Comparison of ENCODE assay signal across 9 cellular contexts in the genomic region with DNA sequence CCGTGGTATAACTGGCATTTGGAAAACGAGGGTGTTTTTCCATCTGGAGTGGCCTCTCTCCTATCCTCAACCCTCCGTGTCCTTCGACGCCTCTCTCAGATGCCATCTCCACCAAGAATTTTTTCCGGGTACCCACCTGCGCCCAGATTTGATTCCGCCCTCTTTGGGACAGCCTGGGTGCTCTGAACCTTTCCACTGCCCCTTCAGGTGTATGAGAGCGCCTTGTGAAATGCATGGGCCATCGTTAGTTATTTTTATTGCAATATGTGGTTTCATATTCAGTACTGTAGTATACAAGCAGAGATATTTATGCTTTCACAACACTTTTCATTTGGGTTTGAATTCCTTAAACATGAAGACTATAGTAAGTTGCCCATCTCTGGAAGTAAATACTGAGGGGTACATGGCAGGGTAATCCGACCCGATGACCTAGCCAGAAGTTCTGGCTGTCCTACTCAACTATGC.
DNase-seq lines count a peak whose midpoint lies in the region; ATAC-seq, FAIRE-seq and TF ChIP-seq lines count a peak whose summit lies in the region.
"Had no signal": no experiment of that assay in that cellular context is flagged by ENCODE, and none has a peak within 500 bp of the region (broad histone marks: within the 10 kb centered on the region; RNA-seq: fewer than 3 reads in every experiment).

No MANE protein-coding gene starts in this region.

- ATAC-seq in GM18517 (IDR thresholded peaks at IDR 0.05; ENCODE audit: unreplicated experiment) (peak; percentile 6), WTC11 (peak; percentile 1; the same call in 1 of the 2 replicates), gastroesophageal sphincter (no peak)

- no peaks in the 10 kb centered on the region for H3K36me3 ChIP-seq in gastroesophageal sphincter

- H3K4me1 ChIP-seq in gastroesophageal sphincter: peaks cover 0 to 19% (median 11%) of the 10 kb centered on the region in 3 donors

- peaks cover 15% of the 10 kb centered on the region for H3K27me3 Mint-ChIP-seq in WTC11 (ENCODE audit: low read depth)

- TF ChIP-seq CTCF in WTC11 (IDR thresholded peaks at IDR 0.05): no peak
- TF ChIP-seq CTCF in fibroblast of pulmonary artery (IDR thresholded peaks at IDR 0.05; ENCODE audit: low read length, missing control alignments): no peak
- TF ChIP-seq CTCF in retinal pigment epithelial cell (conservative IDR thresholded peaks at IDR 0.05; ENCODE audit: low read depth, low read length): no peak
- no peak for TF ChIP-seq CTCF in gastroesophageal sphincter (IDR thresholded peaks at IDR 0.05)
- no peak for TF ChIP-seq CTCF in GM10248 (IDR thresholded peaks at IDR 0.05; ENCODE audit: control extremely low read depth, extremely low read depth, low read depth, missing control alignments)

- peak overlapping the region; percentile 78 for H3K4me3 Mint-ChIP-seq in WTC11

- peaks cover 46% of the 10 kb centered on the region for H3K4me1 Mint-ChIP-seq in WTC11

- 36 to 48% methylated on average over 8 to 12 of the region's 12 CpGs for WGBS in gastroesophageal sphincter (ENCODE audit: low coverage in 1 of 2), 2 donors

- H3K4me3 ChIP-seq in fibroblast of pulmonary artery (replicated peaks; ENCODE audit: low read depth, low read length) (peak overlapping the region; percentile 62), retinal pigment epithelial cell (ENCODE audit: low read length) (peak overlapping the region; percentile 82), gastroesophageal sphincter (peak overlapping the region in 1 of 2 donors; percentile 56)

- CTCF ChIA-PET in WTC11 (lab: Charles Lee): no interaction called here
- CTCF ChIA-PET in GM10248 (lab: Yijun Ruan, JAX): interaction anchor here (1.8 kb wide), 1 partner anchor 12 kb away, joined by 6 read pairs; no protein-coding TSS in a partner anchor

- no peaks in the 10 kb centered on the region for H3K36me3 Mint-ChIP-seq in WTC11

- TF ChIP-seq POLR2A in gastroesophageal sphincter (IDR thresholded peaks at IDR 0.05): no peak
- no peak for TF ChIP-seq POLR2A in H54 (IDR thresholded peaks at IDR 0.05; ENCODE audit: low read depth, low read length)

- H3K27ac Mint-ChIP-seq in WTC11: no peak overlapping the region

- no peaks in the 10 kb centered on the region for H3K9me3 ChIP-seq in gastroesophageal sphincter

- no peak for FAIRE-seq in H54 (lab: Jason Lieb, UNC)
- FAIRE-seq: GM12878 had no signal

- DNase-seq in WTC11 (ENCODE audit: low spot score) (peak; percentile 11), fibroblast of pulmonary artery (ENCODE audit: low read depth) (no peak), retinal pigment epithelial cell (ENCODE audit: low read depth) (no peak), GM10248 (ENCODE audit: extremely low spot score) (no peak), NCI-H2196 (lab: John Stamatoyannopoulos, UW; ENCODE audit: unreplicated experiment) (no peak), H54 (ENCODE audit: insufficient read length, low spot score) (no peak)

- no peaks in the 10 kb centered on the region for H3K9me3 Mint-ChIP-seq in WTC11

- H3K27ac ChIP-seq in gastroesophageal sphincter: no peak overlapping the region

- H3K27me3 ChIP-seq in gastroesophageal sphincter: peaks cover 73% of the 10 kb centered on the region

- POLR2A ChIA-PET in WTC11 (lab: Charles Lee) (no interaction called here), GM10248 (lab: Yijun Ruan, JAX) (no interaction called here)

- no peak for TF ChIP-seq EP300 in gastroesophageal sphincter (IDR thresholded peaks at IDR 0.05)

TF ChIP-seq in WTC11, 78 proteins besides CTCF, POLR2A, EP300 and RAD21 (continues in another document):
- TF ChIP-seq, protein P1, sequence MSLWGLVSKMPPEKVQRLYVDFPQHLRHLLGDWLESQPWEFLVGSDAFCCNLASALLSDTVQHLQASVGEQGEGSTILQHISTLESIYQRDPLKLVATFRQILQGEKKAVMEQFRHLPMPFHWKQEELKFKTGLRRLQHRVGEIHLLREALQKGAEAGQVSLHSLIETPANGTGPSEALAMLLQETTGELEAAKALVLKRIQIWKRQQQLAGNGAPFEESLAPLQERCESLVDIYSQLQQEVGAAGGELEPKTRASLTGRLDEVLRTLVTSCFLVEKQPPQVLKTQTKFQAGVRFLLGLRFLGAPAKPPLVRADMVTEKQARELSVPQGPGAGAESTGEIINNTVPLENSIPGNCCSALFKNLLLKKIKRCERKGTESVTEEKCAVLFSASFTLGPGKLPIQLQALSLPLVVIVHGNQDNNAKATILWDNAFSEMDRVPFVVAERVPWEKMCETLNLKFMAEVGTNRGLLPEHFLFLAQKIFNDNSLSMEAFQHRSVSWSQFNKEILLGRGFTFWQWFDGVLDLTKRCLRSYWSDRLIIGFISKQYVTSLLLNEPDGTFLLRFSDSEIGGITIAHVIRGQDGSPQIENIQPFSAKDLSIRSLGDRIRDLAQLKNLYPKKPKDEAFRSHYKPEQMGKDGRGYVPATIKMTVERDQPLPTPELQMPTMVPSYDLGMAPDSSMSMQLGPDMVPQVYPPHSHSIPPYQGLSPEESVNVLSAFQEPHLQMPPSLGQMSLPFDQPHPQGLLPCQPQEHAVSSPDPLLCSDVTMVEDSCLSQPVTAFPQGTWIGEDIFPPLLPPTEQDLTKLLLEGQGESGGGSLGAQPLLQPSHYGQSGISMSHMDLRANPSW (CRISPR knock-in tag; conservative IDR thresholded peaks at IDR 0.05; ENCODE audit: low read depth): no peak
- TF ChIP-seq CBFB (CRISPR knock-in tag; IDR thresholded peaks at IDR 0.05; ENCODE audit: low read depth) (no peak), ZNF317 (CRISPR knock-in tag; IDR thresholded peaks at IDR 0.05; ENCODE audit: borderline replicate concordance, low read depth) (no peak), JUN (CRISPR knock-in tag; IDR thresholded peaks at IDR 0.05) (no peak), JAZF1 (CRISPR knock-in tag; IDR thresholded peaks at IDR 0.05) (no peak), NR1H2 (CRISPR knock-in tag; IDR thresholded peaks at IDR 0.05) (no peak), ZNF263 (CRISPR knock-in tag; IDR thresholded peaks at IDR 0.05; ENCODE audit: low read depth) (no peak), CDX4 (CRISPR knock-in tag; IDR thresholded peaks at IDR 0.05; ENCODE audit: borderline replicate concordance) (no peak), ZNF232 (CRISPR knock-in tag; IDR thresholded peaks at IDR 0.05) (no peak)
- TF ChIP-seq, protein P2, sequence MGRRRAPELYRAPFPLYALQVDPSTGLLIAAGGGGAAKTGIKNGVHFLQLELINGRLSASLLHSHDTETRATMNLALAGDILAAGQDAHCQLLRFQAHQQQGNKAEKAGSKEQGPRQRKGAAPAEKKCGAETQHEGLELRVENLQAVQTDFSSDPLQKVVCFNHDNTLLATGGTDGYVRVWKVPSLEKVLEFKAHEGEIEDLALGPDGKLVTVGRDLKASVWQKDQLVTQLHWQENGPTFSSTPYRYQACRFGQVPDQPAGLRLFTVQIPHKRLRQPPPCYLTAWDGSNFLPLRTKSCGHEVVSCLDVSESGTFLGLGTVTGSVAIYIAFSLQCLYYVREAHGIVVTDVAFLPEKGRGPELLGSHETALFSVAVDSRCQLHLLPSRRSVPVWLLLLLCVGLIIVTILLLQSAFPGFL (CRISPR knock-in tag; IDR thresholded peaks at IDR 0.05; ENCODE audit: borderline replicate concordance): no peak
- TF ChIP-seq, protein P3, sequence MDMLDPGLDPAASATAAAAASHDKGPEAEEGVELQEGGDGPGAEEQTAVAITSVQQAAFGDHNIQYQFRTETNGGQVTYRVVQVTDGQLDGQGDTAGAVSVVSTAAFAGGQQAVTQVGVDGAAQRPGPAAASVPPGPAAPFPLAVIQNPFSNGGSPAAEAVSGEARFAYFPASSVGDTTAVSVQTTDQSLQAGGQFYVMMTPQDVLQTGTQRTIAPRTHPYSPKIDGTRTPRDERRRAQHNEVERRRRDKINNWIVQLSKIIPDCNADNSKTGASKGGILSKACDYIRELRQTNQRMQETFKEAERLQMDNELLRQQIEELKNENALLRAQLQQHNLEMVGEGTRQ (CRISPR knock-in tag; IDR thresholded peaks at IDR 0.05): no peak
- TF ChIP-seq, protein P4, sequence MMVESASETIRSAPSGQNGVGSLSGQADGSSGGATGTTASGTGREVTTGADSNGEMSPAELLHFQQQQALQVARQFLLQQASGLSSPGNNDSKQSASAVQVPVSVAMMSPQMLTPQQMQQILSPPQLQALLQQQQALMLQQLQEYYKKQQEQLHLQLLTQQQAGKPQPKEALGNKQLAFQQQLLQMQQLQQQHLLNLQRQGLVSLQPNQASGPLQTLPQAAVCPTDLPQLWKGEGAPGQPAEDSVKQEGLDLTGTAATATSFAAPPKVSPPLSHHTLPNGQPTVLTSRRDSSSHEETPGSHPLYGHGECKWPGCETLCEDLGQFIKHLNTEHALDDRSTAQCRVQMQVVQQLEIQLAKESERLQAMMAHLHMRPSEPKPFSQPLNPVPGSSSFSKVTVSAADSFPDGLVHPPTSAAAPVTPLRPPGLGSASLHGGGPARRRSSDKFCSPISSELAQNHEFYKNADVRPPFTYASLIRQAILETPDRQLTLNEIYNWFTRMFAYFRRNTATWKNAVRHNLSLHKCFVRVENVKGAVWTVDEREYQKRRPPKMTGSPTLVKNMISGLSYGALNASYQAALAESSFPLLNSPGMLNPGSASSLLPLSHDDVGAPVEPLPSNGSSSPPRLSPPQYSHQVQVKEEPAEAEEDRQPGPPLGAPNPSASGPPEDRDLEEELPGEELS (CRISPR knock-in tag; IDR thresholded peaks at IDR 0.05): no peak
- TF ChIP-seq, protein P5, sequence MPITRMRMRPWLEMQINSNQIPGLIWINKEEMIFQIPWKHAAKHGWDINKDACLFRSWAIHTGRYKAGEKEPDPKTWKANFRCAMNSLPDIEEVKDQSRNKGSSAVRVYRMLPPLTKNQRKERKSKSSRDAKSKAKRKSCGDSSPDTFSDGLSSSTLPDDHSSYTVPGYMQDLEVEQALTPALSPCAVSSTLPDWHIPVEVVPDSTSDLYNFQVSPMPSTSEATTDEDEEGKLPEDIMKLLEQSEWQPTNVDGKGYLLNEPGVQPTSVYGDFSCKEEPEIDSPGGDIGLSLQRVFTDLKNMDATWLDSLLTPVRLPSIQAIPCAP (CRISPR knock-in tag; IDR thresholded peaks at IDR 0.05): no peak
- TF ChIP-seq, protein P6, sequence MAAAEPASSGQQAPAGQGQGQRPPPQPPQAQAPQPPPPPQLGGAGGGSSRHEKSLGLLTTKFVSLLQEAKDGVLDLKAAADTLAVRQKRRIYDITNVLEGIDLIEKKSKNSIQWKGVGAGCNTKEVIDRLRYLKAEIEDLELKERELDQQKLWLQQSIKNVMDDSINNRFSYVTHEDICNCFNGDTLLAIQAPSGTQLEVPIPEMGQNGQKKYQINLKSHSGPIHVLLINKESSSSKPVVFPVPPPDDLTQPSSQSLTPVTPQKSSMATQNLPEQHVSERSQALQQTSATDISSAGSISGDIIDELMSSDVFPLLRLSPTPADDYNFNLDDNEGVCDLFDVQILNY (CRISPR knock-in tag; IDR thresholded peaks at IDR 0.05): no peak
